Comparison of ENCODE assay signal across 9 cellular contexts in the genomic region with DNA sequence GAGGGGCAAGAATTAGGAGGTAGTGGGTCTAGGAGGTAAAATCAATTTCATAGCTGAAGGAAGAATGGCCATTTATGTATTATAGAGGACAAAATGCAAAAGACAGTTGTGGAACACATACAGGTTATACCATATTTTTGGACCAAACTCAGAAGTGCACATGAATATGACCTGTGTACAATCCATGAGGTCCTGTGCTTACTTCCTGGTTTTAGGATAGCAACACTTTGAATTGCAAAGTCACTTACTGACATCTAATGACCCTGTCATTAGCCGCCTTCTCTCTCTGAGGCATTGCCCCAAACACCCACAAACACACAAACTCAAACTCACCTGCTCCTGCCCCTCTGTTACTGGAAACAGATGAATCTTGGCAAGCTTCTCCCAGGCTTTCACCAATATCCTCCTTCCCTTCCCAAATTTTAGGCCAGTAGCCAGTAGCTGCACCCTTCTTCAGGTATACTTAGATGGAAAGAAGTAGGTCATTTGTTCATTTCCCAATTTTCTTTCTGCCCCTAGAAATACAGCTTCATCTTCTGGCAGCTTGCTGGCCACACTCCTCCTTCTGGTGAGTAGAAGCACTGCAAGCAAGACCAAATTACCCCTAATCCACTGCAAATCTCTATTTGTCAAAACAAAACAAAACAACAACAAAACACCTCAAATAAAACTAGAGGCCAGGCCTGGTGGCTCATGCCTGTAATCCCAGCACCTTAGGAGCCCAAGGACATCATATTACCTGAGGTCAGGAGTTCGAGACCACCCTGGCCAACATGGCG. TPM values are rescaled to one million over a fixed set of nuclear protein-coding genes. Genes with fewer than 3 reads are reported as not detected.
DNase-seq lines count a peak whose midpoint lies in the region; ATAC-seq, FAIRE-seq and TF ChIP-seq lines count a peak whose summit lies in the region.
"Had no signal": no experiment of that assay in that cellular context is flagged by ENCODE, and none has a peak within 500 bp of the region (broad histone marks: within the 10 kb centered on the region; RNA-seq: fewer than 3 reads in every experiment).

No MANE protein-coding gene starts in this region.

- no peaks in the 10 kb centered on the region for H3K9me3 ChIP-seq in CD4-positive, alpha-beta T cell (ENCODE audit: control insufficient read depth, low read length)
- no peaks in the 10 kb centered on the region for H3K9me3 ChIP-seq in astrocyte (ENCODE audit: insufficient read depth, low read depth, low read length)

- CTCF ChIA-PET in CD4-positive, alpha-beta T cell (lab: Charles Lee), result interaction anchor here (1.0 to 1.7 kb wide), 4 partner anchors 14 to 72 kb away, joined by 3 to 17 read pairs (median 6); partner anchors contain the start of genes EVI5 and RPL5

- H3K4me2 ChIP-seq in astrocyte (ENCODE audit: low read length), result no peak overlapping the region

- in situ Hi-C loops in GM13977 (cut with MboI; ENCODE audit: low pct_unique_long_range_greater_than_20kb, low sequenced_read_pairs, unreplicated experiment), result no loop called here

- no peak overlapping the region for H3K4me3 ChIP-seq in astrocyte (ENCODE audit: insufficient read depth, low read depth, low read length)

- no peak overlapping the region for H3K9ac ChIP-seq in astrocyte (ENCODE audit: low read length)

- H3K9me3 Mint-ChIP-seq in CD4-positive, alpha-beta T cell, result no peaks in the 10 kb centered on the region
- peaks cover 2% of the 10 kb centered on the region for H3K9me3 Mint-ChIP-seq in astrocyte (ENCODE audit: unreplicated experiment)
- H3K9me3 Mint-ChIP-seq: T-cell had no signal

- H3K27ac Mint-ChIP-seq in CD4-positive, alpha-beta T cell, result no peak overlapping the region
- H3K27ac Mint-ChIP-seq in astrocyte (ENCODE audit: unreplicated experiment), result no peak overlapping the region
- H3K27ac Mint-ChIP-seq: T-cell had no signal

- no peak overlapping the region for H3K4me3 Mint-ChIP-seq in CD4-positive, alpha-beta T cell
- H3K4me3 Mint-ChIP-seq in astrocyte (ENCODE audit: unreplicated experiment), result no peak overlapping the region
- H3K4me3 Mint-ChIP-seq: T-cell had no signal

- peak; percentile 65 for ATAC-seq in CD4-positive, alpha-beta T cell (ENCODE audit: poor library complexity)
- peak; percentile 64 for ATAC-seq in HG03460 (IDR thresholded peaks at IDR 0.05; ENCODE audit: unreplicated experiment)
- ATAC-seq in GM21381 (IDR thresholded peaks at IDR 0.05; ENCODE audit: unreplicated experiment), result no peak

- POLR2A ChIA-PET in CD4-positive, alpha-beta T cell (lab: Charles Lee), result interaction anchor here (1.3 kb wide), 2 partner anchors 13 to 69 kb away, joined by 4 to 6 read pairs; no protein-coding TSS in a partner anchor

- H3K36me3 ChIP-seq in astrocyte (ENCODE audit: insufficient read depth, low read length), result no peaks in the 10 kb centered on the region

- peak; percentile 52 for TF ChIP-seq CTCF in CD4-positive, alpha-beta T cell (IDR thresholded peaks at IDR 0.05)
- TF ChIP-seq CTCF in GM13977 (IDR thresholded peaks at IDR 0.05; ENCODE audit: extremely low read depth, insufficient read depth, missing control alignments), result peak; percentile 78
- peak; percentile 53 for TF ChIP-seq CTCF in astrocyte (IDR thresholded peaks at IDR 0.05; ENCODE audit: insufficient read depth, low read depth, low read length)

- no peaks in the 10 kb centered on the region for H4K20me1 ChIP-seq in astrocyte (ENCODE audit: insufficient read depth, low read length)

- no peaks in the 10 kb centered on the region for H3K79me2 ChIP-seq in astrocyte (ENCODE audit: insufficient read depth, low read length)

- intact Hi-C loops in CD4-positive, alpha-beta T cell (cut with DNase I, micrococcal nuclease), result loop anchor here in 1 of 2 experiments (2.0 kb wide), 2 partner anchors 67 to 819 kb away; no protein-coding TSS in a partner anchor

- no peaks in the 10 kb centered on the region for H3K4me1 Mint-ChIP-seq in CD4-positive, alpha-beta T cell (ENCODE audit: low read depth)
- peaks cover 19% of the 10 kb centered on the region for H3K4me1 Mint-ChIP-seq in astrocyte (ENCODE audit: low read depth, unreplicated experiment)
- H3K4me1 Mint-ChIP-seq: T-cell had no signal

- no peak overlapping the region for H2AFZ ChIP-seq in astrocyte (ENCODE audit: low read depth, low read length)

- no peaks in the 10 kb centered on the region for H3K4me1 ChIP-seq in astrocyte (ENCODE audit: insufficient read depth, low read length)

- no peak for DNase-seq in CD4-positive, alpha-beta T cell
- DNase-seq in GM13977 (ENCODE audit: low spot score) (peak; percentile 55), astrocyte (ENCODE audit: low read depth) (no peak), left kidney (ENCODE audit: low read depth, low spot score) (peak; percentile 21), frontal cortex (ENCODE audit: low spot score in 2 of 2) (no peak), T1000 (lab: John Stamatoyannopoulos, UW) (no peak)

- H3K36me3 Mint-ChIP-seq in CD4-positive, alpha-beta T cell (ENCODE audit: low read depth), result no peaks in the 10 kb centered on the region
- no peaks in the 10 kb centered on the region for H3K36me3 Mint-ChIP-seq in astrocyte (ENCODE audit: low read depth, unreplicated experiment)
- H3K36me3 Mint-ChIP-seq: T-cell had no signal

- H3K27me3 ChIP-seq in CD4-positive, alpha-beta T cell (ENCODE audit: control insufficient read depth, insufficient read depth, low read length), result no peaks in the 10 kb centered on the region
- no peaks in the 10 kb centered on the region for H3K27me3 ChIP-seq in astrocyte (ENCODE audit: insufficient read depth, low read length)

- H3K27ac ChIP-seq in CD4-positive, alpha-beta T cell (ENCODE audit: low read depth, low read length), result no peak overlapping the region
- H3K27ac ChIP-seq in astrocyte (ENCODE audit: low read depth, low read length), result no peak overlapping the region

- FAIRE-seq in astrocyte (lab: Jason Lieb, UNC) (no peak), frontal cortex (lab: Jason Lieb, UNC) (no peak)

- H3K27me3 Mint-ChIP-seq in CD4-positive, alpha-beta T cell, result peaks cover 6% of the 10 kb centered on the region
- H3K27me3 Mint-ChIP-seq in astrocyte (ENCODE audit: low read depth, unreplicated experiment), result peaks cover 3% of the 10 kb centered on the region

RNA-seq across cellular contexts. Expression of gene RPL5, which starts 13.7 kb away (rescaled TPM):
- 1,000 to 10,000 TPM; 1,712 to 1,770 TPM for total RNA-seq in CD4-positive, alpha-beta T cell
- total RNA-seq in astrocyte (741 and 846 TPM in 2 replicates), frontal cortex (2,066 TPM)

RNA-seq across cellular contexts. Expression of gene EVI5, which starts 33.3 kb away (rescaled TPM):
- total RNA-seq in CD4-positive, alpha-beta T cell, result 1 to 10 TPM; 1.8 to 2.0 TPM
- total RNA-seq in astrocyte (80.3 and 80.4 TPM in 2 replicates), frontal cortex (56.7 TPM)

Comparison
In these comparisons a context has a peak if more than half of its experiments do, and no peak if none do; other contexts are left out.
1. DNase-seq: peak in GM13977 (single experiment) and left kidney (single experiment); none in CD4-positive, alpha-beta T cell (0 of 10), astrocyte (single experiment), frontal cortex (0 of 2) and T1000 (single experiment).
2. RNA of gene EVI5, which starts 33.3 kb away (total RNA-seq): 80.3 to 80.4 TPM in astrocyte and 56.7 TPM in frontal cortex (single experiment); 1.8 to 2.0 TPM in CD4-positive, alpha-beta T cell; every median in the first group is over 10 times any median in the second.
3. Peak in every context shown above with its lines, with median percentiles within 50 percentile points of each other: CTCF ChIP-seq.